ENCODE assay signal across 1 cellular context in genomic region chr15:70099966-70100494, GRCh38.
TF ChIP-seq lines count a peak whose summit lies in the region.

No MANE protein-coding gene starts in this region.

TF ChIP-seq in HEK293, 187 proteins besides CTCF, POLR2A, EP300 and RAD21 (continued from another document and continues in another):
- peak; percentile 66; the same call in 1 of the 2 replicates for TF ChIP-seq ZNF639 (tag by site-specific recombination; IDR thresholded peaks at IDR 0.05)
- no peak for TF ChIP-seq ZNF138 (tag by site-specific recombination; IDR thresholded peaks at IDR 0.05; ENCODE audit: borderline replicate concordance)
- TF ChIP-seq ZNF433 (tag by site-specific recombination; IDR thresholded peaks at IDR 0.05; ENCODE audit: low read depth), result no peak
- no peak for TF ChIP-seq GLI2 (tag by site-specific recombination; IDR thresholded peaks at IDR 0.05; ENCODE audit: borderline replicate concordance, low read depth)
- TF ChIP-seq ZNF155 (tag by site-specific recombination; IDR thresholded peaks at IDR 0.05), result no peak
- TF ChIP-seq ZNF423 (tag by site-specific recombination; IDR thresholded peaks at IDR 0.05), result no peak
- no peak for TF ChIP-seq ZBTB10 (tag by site-specific recombination; IDR thresholded peaks at IDR 0.05)
- peak; percentile 75 for TF ChIP-seq ZFHX2 (tag by site-specific recombination; conservative IDR thresholded peaks at IDR 0.05)
- TF ChIP-seq ZSCAN30 (tag by site-specific recombination; IDR thresholded peaks at IDR 0.05), result no peak
- TF ChIP-seq PRDM10 (tag by site-specific recombination; IDR thresholded peaks at IDR 0.05), result peak; percentile 72
- no peak for TF ChIP-seq ATF2 (tag by site-specific recombination; IDR thresholded peaks at IDR 0.05; ENCODE audit: low read depth)
- peak; percentile 72 for TF ChIP-seq ZSCAN23 (tag by site-specific recombination; IDR thresholded peaks at IDR 0.05)
- TF ChIP-seq ZNF223 (tag by site-specific recombination; IDR thresholded peaks at IDR 0.05), result no peak
- no peak for TF ChIP-seq ZNF692 (tag by site-specific recombination; IDR thresholded peaks at IDR 0.05)
- no peak for TF ChIP-seq SCRT2 (tag by site-specific recombination; IDR thresholded peaks at IDR 0.05)
- no peak for TF ChIP-seq AEBP2 (tag by site-specific recombination; IDR thresholded peaks at IDR 0.05; ENCODE audit: borderline replicate concordance)
- no peak for TF ChIP-seq ZNF140 (tag by site-specific recombination; IDR thresholded peaks at IDR 0.05)
- TF ChIP-seq OVOL3 (tag by site-specific recombination; IDR thresholded peaks at IDR 0.05), result 0 out of 2 replicates have a peak, but pooled peaks have one; percentile 46
- no peak for TF ChIP-seq ZNF843 (tag by site-specific recombination; IDR thresholded peaks at IDR 0.05)
- no peak for TF ChIP-seq ZBTB6 (tag by site-specific recombination; IDR thresholded peaks at IDR 0.05)
- no peak for TF ChIP-seq FEZF1 (tag by site-specific recombination; IDR thresholded peaks at IDR 0.05)
- TF ChIP-seq ZNF292 (tag by site-specific recombination; IDR thresholded peaks at IDR 0.05; ENCODE audit: borderline replicate concordance, low read depth), result no peak
- TF ChIP-seq ZNF366 (tag by site-specific recombination; conservative IDR thresholded peaks at IDR 0.05), result peak; percentile 95
- peak; percentile 63; the same call in 1 of the 2 replicates for TF ChIP-seq PRDM1 (tag by site-specific recombination; IDR thresholded peaks at IDR 0.05)
- no peak for TF ChIP-seq ZNF585B (tag by site-specific recombination; IDR thresholded peaks at IDR 0.05)
- TF ChIP-seq ZNF114 (tag by site-specific recombination; IDR thresholded peaks at IDR 0.05), result no peak
- TF ChIP-seq MEIS1 (CRISPR knock-in tag; IDR thresholded peaks at IDR 0.05; ENCODE audit: borderline replicate concordance), result no peak
- no peak for TF ChIP-seq GLIS2 (tag by site-specific recombination; IDR thresholded peaks at IDR 0.05)
- peak; percentile 87; the same call in 1 of the 2 replicates for TF ChIP-seq ZNF2 (tag by site-specific recombination; IDR thresholded peaks at IDR 0.05)
- no peak for TF ChIP-seq ZBTB7A (tag by site-specific recombination; IDR thresholded peaks at IDR 0.05; ENCODE audit: low read depth)
- no peak for TF ChIP-seq ZNF549 (tag by site-specific recombination; IDR thresholded peaks at IDR 0.05)
- TF ChIP-seq ZNF76 (tag by site-specific recombination; IDR thresholded peaks at IDR 0.05; ENCODE audit: borderline replicate concordance, low read depth), result no peak
- TF ChIP-seq ZNF335 (tag by site-specific recombination; conservative IDR thresholded peaks at IDR 0.05), result peak; percentile 81
- no peak for TF ChIP-seq ZNF48 (tag by site-specific recombination; IDR thresholded peaks at IDR 0.05)
- TF ChIP-seq ZNF19 (tag by site-specific recombination; IDR thresholded peaks at IDR 0.05; ENCODE audit: low read depth), result no peak
- TF ChIP-seq ZSCAN18 (tag by site-specific recombination; IDR thresholded peaks at IDR 0.05), result no peak
- TF ChIP-seq ZBTB1 (tag by site-specific recombination; IDR thresholded peaks at IDR 0.05), result no peak
- TF ChIP-seq ZNF830 (tag by site-specific recombination; IDR thresholded peaks at IDR 0.05; ENCODE audit: low read depth), result no peak
- TF ChIP-seq TSHZ1 (tag by site-specific recombination; IDR thresholded peaks at IDR 0.05; ENCODE audit: borderline replicate concordance), result no peak
- TF ChIP-seq HOXC10 (CRISPR knock-in tag; IDR thresholded peaks at IDR 0.05), result no peak
- TF ChIP-seq ZNF324 (tag by site-specific recombination; IDR thresholded peaks at IDR 0.05), result no peak
- no peak for TF ChIP-seq ZNF777 (tag by site-specific recombination; IDR thresholded peaks at IDR 0.05; ENCODE audit: borderline replicate concordance)
- TF ChIP-seq ZNF629 (tag by site-specific recombination; IDR thresholded peaks at IDR 0.05), result no peak
- TF ChIP-seq YY1 (tag by site-specific recombination; IDR thresholded peaks at IDR 0.05), result no peak
- no peak; the same call in 1 of the 2 replicates for TF ChIP-seq MZF1 (tag by site-specific recombination; IDR thresholded peaks at IDR 0.05; ENCODE audit: borderline replicate concordance)
- TF ChIP-seq ZNF776 (tag by site-specific recombination; IDR thresholded peaks at IDR 0.05; ENCODE audit: borderline replicate concordance), result no peak
- 0 out of 2 replicates have a peak, but pooled peaks have one; percentile 9 for TF ChIP-seq ZNF596 (tag by site-specific recombination; IDR thresholded peaks at IDR 0.05)
- no peak for TF ChIP-seq ZNF501 (tag by site-specific recombination; IDR thresholded peaks at IDR 0.05)
- TF ChIP-seq SCRT1 (tag by site-specific recombination; IDR thresholded peaks at IDR 0.05; ENCODE audit: borderline replicate concordance), result peak; percentile 55; the same call in 1 of the 2 replicates
